ENCODE assay signal across 8 cellular contexts in the genomic region with DNA sequence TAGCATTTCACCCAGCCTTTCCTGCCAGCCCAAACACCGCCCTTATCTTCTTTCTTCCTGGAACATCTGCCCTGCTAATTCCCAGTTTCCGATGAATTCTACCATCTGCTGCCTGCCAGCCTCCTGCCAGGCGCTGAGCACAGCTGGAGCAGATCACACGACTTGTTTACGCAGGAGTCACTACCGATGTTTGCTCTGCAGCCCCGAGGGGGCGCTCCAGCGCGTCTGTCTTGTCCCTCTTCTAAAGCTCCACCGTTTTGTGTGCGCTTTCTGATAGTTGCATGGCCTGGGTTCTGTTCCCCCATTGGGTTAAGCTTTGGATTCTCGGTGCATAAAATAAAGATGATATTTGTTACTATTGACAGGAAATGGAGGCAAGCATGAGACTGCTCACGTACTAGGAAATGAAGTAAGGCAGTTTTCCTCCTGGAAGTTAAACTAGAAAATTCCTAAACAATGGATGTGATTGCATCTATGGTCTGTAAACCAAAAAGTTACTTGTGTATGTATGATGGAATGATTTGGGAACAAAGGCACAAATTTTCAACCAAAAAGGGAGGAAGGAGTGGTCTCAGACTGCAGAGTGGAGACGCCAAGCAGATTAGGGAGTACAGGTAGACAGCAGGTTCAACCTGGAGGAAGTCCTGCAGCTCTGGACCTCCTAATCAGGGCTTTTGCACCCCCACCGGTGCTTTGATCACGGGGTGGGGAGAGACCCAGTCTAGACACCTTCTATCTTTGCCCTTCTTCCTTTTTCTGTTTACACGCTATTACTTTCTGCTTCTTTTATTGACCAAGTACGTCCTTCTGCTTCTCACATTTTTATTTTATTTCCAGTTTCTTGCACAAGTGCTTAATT. TPM values are rescaled to one million over a fixed set of nuclear protein-coding genes. Genes with fewer than 3 reads are reported as not detected.
DNase-seq lines count a peak whose midpoint lies in the region; ATAC-seq, FAIRE-seq and TF ChIP-seq lines count a peak whose summit lies in the region.

No MANE protein-coding gene starts in this region.

- WGBS in spleen, 5 donors = 12 to 17% (median 15%) methylated on average over 19 of the region's 19 CpGs

- DNase-seq in GM12864 (ENCODE audit: low read depth) (peak; percentile 69), NCI-H2107 treated with DMSO at 0.1 percent for 48 hours (lab: John Stamatoyannopoulos, UW; ENCODE audit: unreplicated experiment) (peak; percentile 62), WTC11 (ENCODE audit: low spot score) (peak; percentile 92), breast epithelium (ENCODE audit: low spot score in 2 of 2) (peak; percentile 69 to 82), spleen (peak; percentile 97)

- no peak overlapping the region for H3K4me3 ChIP-seq in GM12864 (ENCODE audit: low read depth, low read length)
- peak overlapping the region in 1 of 3 donors; percentile 4 for H3K4me3 ChIP-seq in breast epithelium
- peak overlapping the region in 3 of 8 donors; percentile 0 to 47 (median 3) for H3K4me3 ChIP-seq in spleen

- H3K27me3 ChIP-seq in breast epithelium (peaks cover 0 to 5% of the 10 kb centered on the region in 2 donors), spleen (replicated peaks in 1 of 7) (peaks cover 0 to 5% (median 0%) of the 10 kb centered on the region in 7 donors)

- H3K9me3 ChIP-seq in breast epithelium (no peaks in the 10 kb centered on the region), spleen (no peaks in the 10 kb centered on the region)

- CTCF ChIA-PET in WTC11 (lab: Charles Lee) = interaction anchor here (0.5 to 2.6 kb wide), 43 partner anchors 7 to 521 kb away, joined by 3 to 47 read pairs (median 5); a partner anchor contains a TSS

- POLR2A ChIA-PET in WTC11 (lab: Charles Lee) = interaction anchor here (0.6 to 1.3 kb wide), 4 partner anchors 11 to 197 kb away, joined by 3 to 13 read pairs (median 4); a partner anchor contains a TSS

- TF ChIP-seq CTCF in GM12864 (IDR thresholded peaks at IDR 0.05; ENCODE audit: low read depth, low read length, missing control alignments) (peak; percentile 98), WTC11 (IDR thresholded peaks at IDR 0.05) (peak; percentile 55), breast epithelium (IDR thresholded peaks at IDR 0.05) (peak in 2 of 3 donors; percentile 57 to 65), spleen (IDR thresholded peaks at IDR 0.05 in 8 of 11, conservative IDR thresholded peaks at IDR 0.05 in 3 of 11) (peak; percentile 58 to 95 (median 85))

- H3K27ac ChIP-seq in breast epithelium (peak overlapping the region in 1 of 2 donors; percentile 57), spleen (peak overlapping the region; percentile 43 to 81 (median 78))

- H3K9me3 Mint-ChIP-seq in WTC11 = peaks cover 8% of the 10 kb centered on the region

- no peak overlapping the region for H3K4me3 Mint-ChIP-seq in WTC11

- intact Hi-C loops in breast epithelium (cut with DNase I; ENCODE audit: low total_unique reads) (loop anchor here (10.0 kb wide), 1 partner anchor 142 kb away; no protein-coding TSS in a partner anchor), spleen (cut with DNase I; ENCODE audit: low total_unique reads) (loop anchor here (5.0 kb wide), 1 partner anchor 74 kb away; no protein-coding TSS in a partner anchor)

- H3K36me3 Mint-ChIP-seq in WTC11 = no peaks in the 10 kb centered on the region

- no peak for TF ChIP-seq POLR2A in breast epithelium (IDR thresholded peaks at IDR 0.05)
- TF ChIP-seq POLR2A in spleen (IDR thresholded peaks at IDR 0.05) = no peak

- peaks cover 38% of the 10 kb centered on the region for H3K4me1 Mint-ChIP-seq in WTC11

- H3K4me1 ChIP-seq in breast epithelium (peaks cover 0 to 3% of the 10 kb centered on the region in 2 donors), spleen (peaks cover 25 to 75% (median 55%) of the 10 kb centered on the region in 6 donors)

- ATAC-seq in HG02852 (IDR thresholded peaks at IDR 0.05; ENCODE audit: unreplicated experiment) = peak; percentile 36
- peak; percentile 68 for ATAC-seq in WTC11
- ATAC-seq in HG03196 (IDR thresholded peaks at IDR 0.05; ENCODE audit: unreplicated experiment) = no peak

- H3K36me3 ChIP-seq in breast epithelium = no peaks in the 10 kb centered on the region
- no peaks in the 10 kb centered on the region for H3K36me3 ChIP-seq in spleen

- H3K27me3 Mint-ChIP-seq in WTC11 (ENCODE audit: low read depth) = no peaks in the 10 kb centered on the region; the same call in 1 of the 2 replicates

- peak overlapping the region; percentile 76; the same call in 1 of the 2 replicates for H3K27ac Mint-ChIP-seq in WTC11

- peak; percentile 84 for FAIRE-seq in islet of Langerhans (lab: Jason Lieb, UNC)

TF ChIP-seq in WTC11, 78 proteins besides CTCF, POLR2A, EP300 and RAD21 (continues in another document):
- TF ChIP-seq, protein P1, sequence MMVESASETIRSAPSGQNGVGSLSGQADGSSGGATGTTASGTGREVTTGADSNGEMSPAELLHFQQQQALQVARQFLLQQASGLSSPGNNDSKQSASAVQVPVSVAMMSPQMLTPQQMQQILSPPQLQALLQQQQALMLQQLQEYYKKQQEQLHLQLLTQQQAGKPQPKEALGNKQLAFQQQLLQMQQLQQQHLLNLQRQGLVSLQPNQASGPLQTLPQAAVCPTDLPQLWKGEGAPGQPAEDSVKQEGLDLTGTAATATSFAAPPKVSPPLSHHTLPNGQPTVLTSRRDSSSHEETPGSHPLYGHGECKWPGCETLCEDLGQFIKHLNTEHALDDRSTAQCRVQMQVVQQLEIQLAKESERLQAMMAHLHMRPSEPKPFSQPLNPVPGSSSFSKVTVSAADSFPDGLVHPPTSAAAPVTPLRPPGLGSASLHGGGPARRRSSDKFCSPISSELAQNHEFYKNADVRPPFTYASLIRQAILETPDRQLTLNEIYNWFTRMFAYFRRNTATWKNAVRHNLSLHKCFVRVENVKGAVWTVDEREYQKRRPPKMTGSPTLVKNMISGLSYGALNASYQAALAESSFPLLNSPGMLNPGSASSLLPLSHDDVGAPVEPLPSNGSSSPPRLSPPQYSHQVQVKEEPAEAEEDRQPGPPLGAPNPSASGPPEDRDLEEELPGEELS (CRISPR knock-in tag; IDR thresholded peaks at IDR 0.05) = peak; percentile 82; the same call in 1 of the 2 replicates
- TF ChIP-seq, protein P2, sequence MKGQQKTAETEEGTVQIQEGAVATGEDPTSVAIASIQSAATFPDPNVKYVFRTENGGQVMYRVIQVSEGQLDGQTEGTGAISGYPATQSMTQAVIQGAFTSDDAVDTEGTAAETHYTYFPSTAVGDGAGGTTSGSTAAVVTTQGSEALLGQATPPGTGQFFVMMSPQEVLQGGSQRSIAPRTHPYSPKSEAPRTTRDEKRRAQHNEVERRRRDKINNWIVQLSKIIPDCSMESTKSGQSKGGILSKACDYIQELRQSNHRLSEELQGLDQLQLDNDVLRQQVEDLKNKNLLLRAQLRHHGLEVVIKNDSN (CRISPR knock-in tag; IDR thresholded peaks at IDR 0.05) = 0 out of 2 replicates have a peak, but pooled peaks have one; percentile 9
- TF ChIP-seq GABPB1 (CRISPR knock-in tag; IDR thresholded peaks at IDR 0.05) = peak; percentile 45; the same call in 1 of the 2 replicates
- TF ChIP-seq, protein P3, sequence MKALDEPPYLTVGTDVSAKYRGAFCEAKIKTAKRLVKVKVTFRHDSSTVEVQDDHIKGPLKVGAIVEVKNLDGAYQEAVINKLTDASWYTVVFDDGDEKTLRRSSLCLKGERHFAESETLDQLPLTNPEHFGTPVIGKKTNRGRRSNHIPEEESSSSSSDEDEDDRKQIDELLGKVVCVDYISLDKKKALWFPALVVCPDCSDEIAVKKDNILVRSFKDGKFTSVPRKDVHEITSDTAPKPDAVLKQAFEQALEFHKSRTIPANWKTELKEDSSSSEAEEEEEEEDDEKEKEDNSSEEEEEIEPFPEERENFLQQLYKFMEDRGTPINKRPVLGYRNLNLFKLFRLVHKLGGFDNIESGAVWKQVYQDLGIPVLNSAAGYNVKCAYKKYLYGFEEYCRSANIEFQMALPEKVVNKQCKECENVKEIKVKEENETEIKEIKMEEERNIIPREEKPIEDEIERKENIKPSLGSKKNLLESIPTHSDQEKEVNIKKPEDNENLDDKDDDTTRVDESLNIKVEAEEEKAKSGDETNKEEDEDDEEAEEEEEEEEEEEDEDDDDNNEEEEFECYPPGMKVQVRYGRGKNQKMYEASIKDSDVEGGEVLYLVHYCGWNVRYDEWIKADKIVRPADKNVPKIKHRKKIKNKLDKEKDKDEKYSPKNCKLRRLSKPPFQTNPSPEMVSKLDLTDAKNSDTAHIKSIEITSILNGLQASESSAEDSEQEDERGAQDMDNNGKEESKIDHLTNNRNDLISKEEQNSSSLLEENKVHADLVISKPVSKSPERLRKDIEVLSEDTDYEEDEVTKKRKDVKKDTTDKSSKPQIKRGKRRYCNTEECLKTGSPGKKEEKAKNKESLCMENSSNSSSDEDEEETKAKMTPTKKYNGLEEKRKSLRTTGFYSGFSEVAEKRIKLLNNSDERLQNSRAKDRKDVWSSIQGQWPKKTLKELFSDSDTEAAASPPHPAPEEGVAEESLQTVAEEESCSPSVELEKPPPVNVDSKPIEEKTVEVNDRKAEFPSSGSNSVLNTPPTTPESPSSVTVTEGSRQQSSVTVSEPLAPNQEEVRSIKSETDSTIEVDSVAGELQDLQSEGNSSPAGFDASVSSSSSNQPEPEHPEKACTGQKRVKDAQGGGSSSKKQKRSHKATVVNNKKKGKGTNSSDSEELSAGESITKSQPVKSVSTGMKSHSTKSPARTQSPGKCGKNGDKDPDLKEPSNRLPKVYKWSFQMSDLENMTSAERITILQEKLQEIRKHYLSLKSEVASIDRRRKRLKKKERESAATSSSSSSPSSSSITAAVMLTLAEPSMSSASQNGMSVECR (CRISPR knock-in tag; IDR thresholded peaks at IDR 0.05; ENCODE audit: borderline replicate concordance) = peak; percentile 62; the same call in 1 of the 2 replicates
- no peak for TF ChIP-seq TCF7 (CRISPR knock-in tag; IDR thresholded peaks at IDR 0.05; ENCODE audit: low read depth)

RNA-seq across cellular contexts. Expression of a gene that starts 2.2 kb away (rescaled TPM):
- 117 to 160 TPM (median 118 TPM) in 3 replicates for total RNA-seq in WTC11 (2021)
- total RNA-seq in breast epithelium = 10 to 100 TPM; 62.4 to 72.4 (median 68.2) TPM
- total RNA-seq in spleen = 100 to 1,000 TPM in 6 of 7 donors, 10 to 100 TPM in 1; 93.2 to 140 (median 120) TPM
- polyA plus RNA-seq in spleen = 100 to 1,000 TPM in 1 of 3 donors, 10 to 100 TPM in 2; 63.1 to 100 (median 93.5) TPM

RNA-seq across cellular contexts. Expression of a gene that starts 24.4 kb away (rescaled TPM):
- total RNA-seq in WTC11 (2021) (0.31 to 0.41 TPM (median 0.32 TPM) in 3 replicates), breast epithelium (1 to 10 TPM in 1 of 3 donors, under 1 TPM in 2; 0.33 to 1.3 (median 0.88) TPM), spleen (10 to 100 TPM in 5 of 7 donors, 1 to 10 TPM in 2; 3.5 to 78.7 (median 22.8) TPM)
- polyA plus RNA-seq in spleen = 1 to 10 TPM; 5.0 to 9.7 (median 5.6) TPM
